9 cellular contexts compared by ENCODE assay signal in genomic region chr9:121283856-121284732, GRCh38. TPM values are rescaled to one million over a fixed set of nuclear protein-coding genes. Genes with fewer than 3 reads are reported as not detected.
DNase-seq lines count a peak whose midpoint lies in the region; ATAC-seq and TF ChIP-seq lines count a peak whose summit lies in the region.
"Had no signal": no experiment of that assay in that cellular context is flagged by ENCODE, and none has a peak within 500 bp of the region (broad histone marks: within the 10 kb centered on the region; RNA-seq: fewer than 3 reads in every experiment).

No MANE protein-coding gene starts in this region.

- no peaks in the 10 kb centered on the region for H3K9me3 Mint-ChIP-seq in HFFc6
- no peaks in the 10 kb centered on the region for H3K9me3 Mint-ChIP-seq in stimulated activated naive B cell treated with anti-CD40 and anti-IgM and Interleukin-4, amounts not matched to agents 10 μg/mL and 1 μg/mL and 100 μg/mL, for 72 hours

- H3K9me3 ChIP-seq in left lung, result no peaks in the 10 kb centered on the region

- peaks cover 96% of the 10 kb centered on the region for H3K4me1 Mint-ChIP-seq in HFFc6 (ENCODE audit: low read depth)
- H3K4me1 Mint-ChIP-seq in stimulated activated naive B cell treated with anti-CD40 and anti-IgM and Interleukin-4, amounts not matched to agents 10 μg/mL and 1 μg/mL and 100 μg/mL, for 72 hours, result peaks cover 58 to 83% of the 10 kb centered on the region in 2 donors

- H3K27me3 Mint-ChIP-seq in HFFc6 (ENCODE audit: insufficient read depth), result peaks cover 6% of the 10 kb centered on the region
- no peaks in the 10 kb centered on the region for H3K27me3 Mint-ChIP-seq in stimulated activated naive B cell treated with anti-CD40 and anti-IgM and Interleukin-4, amounts not matched to agents 10 μg/mL and 1 μg/mL and 100 μg/mL, for 72 hours

- H3K27me3 ChIP-seq in left lung, result no peaks in the 10 kb centered on the region

- H3K36me3 ChIP-seq in left lung, result no peaks in the 10 kb centered on the region

- peaks cover 42% of the 10 kb centered on the region for H3K36me3 Mint-ChIP-seq in HFFc6 (ENCODE audit: low read depth)
- H3K36me3 Mint-ChIP-seq in stimulated activated naive B cell treated with anti-CD40 and anti-IgM and Interleukin-4, amounts not matched to agents 10 μg/mL and 1 μg/mL and 100 μg/mL, for 72 hours, result peaks cover 21 to 45% of the 10 kb centered on the region in 2 donors

- peak overlapping the region; percentile 98 for H3K27ac Mint-ChIP-seq in HFFc6
- H3K27ac Mint-ChIP-seq in stimulated activated naive B cell treated with anti-CD40 and anti-IgM and Interleukin-4, amounts not matched to agents 10 μg/mL and 1 μg/mL and 100 μg/mL, for 72 hours, result peak overlapping the region; percentile 33

- peak overlapping the region; percentile 5 for H3K4me3 Mint-ChIP-seq in HFFc6
- no peak overlapping the region for H3K4me3 Mint-ChIP-seq in stimulated activated naive B cell treated with anti-CD40 and anti-IgM and Interleukin-4, amounts not matched to agents 10 μg/mL and 1 μg/mL and 100 μg/mL, for 72 hours

- H3K4me1 ChIP-seq in left lung, result peaks cover 94 to 100% of the 10 kb centered on the region in 2 donors

- WGBS in adipose tissue, 3 donors, result 59 to 73% (median 60%) methylated on average over 11 of the region's 11 CpGs

- no peak overlapping the region for H3K4me3 ChIP-seq in left lung

- TF ChIP-seq CTCF in HFFc6 (IDR thresholded peaks at IDR 0.05) (no peak), left lung (IDR thresholded peaks at IDR 0.05) (no peak)

- intact Hi-C loops in left lung (cut with DNase I), result no loop called here

- H3K27ac ChIP-seq in adipose tissue (ENCODE audit: low read depth, low read length) (peak overlapping the region; percentile 88), left lung (peak overlapping the region; percentile 86 to 91)

- ATAC-seq in left lung, result no peak
- ATAC-seq in stimulated activated naive B cell treated with anti-CD40 and anti-IgM and Interleukin-4, amounts not matched to agents 10 μg/mL and 1 μg/mL and 100 μg/mL, for 72 hours (replicated peaks), result peak; percentile 54 to 62
- ATAC-seq in HG03039 (IDR thresholded peaks at IDR 0.05; ENCODE audit: unreplicated experiment), result no peak
- ATAC-seq in HG03354 (IDR thresholded peaks at IDR 0.05; ENCODE audit: poor library complexity, severe bottlenecking, unreplicated experiment), result no peak

- DNase-seq in HFFc6 (no peak), left lung (no peak), NCI-H1105 (lab: John Stamatoyannopoulos, UW) (no peak), GM03348 (ENCODE audit: low spot score) (no peak)
- DNase-seq in stimulated activated naive B cell treated with anti-CD40 and anti-IgM and Interleukin-4, amounts not matched to agents 10 μg/mL and 1 μg/mL and 100 μg/mL, for 72 hours, result no peak
- DNase-seq: NCI-H2107 had no signal

RNA-seq across cellular contexts. Expression of gene GSN, which starts 16.1 kb away (rescaled TPM):
- 100 to 1,000 TPM; 288 to 394 (median 318) TPM for total RNA-seq in HFFc6 (2021; fragmentation: NEBNext Ultra II Directional; extraction: Animal tissue kit (Norgen Biotek cat#: 25700))
- 1,000 to 10,000 TPM in 2 of 3 donors, 100 to 1,000 TPM in 1; 183 to 2,232 (median 1,519) TPM for polyA plus RNA-seq in adipose tissue
- total RNA-seq in left lung, result 100 to 1,000 TPM; 395 to 485 TPM

Comparison
In these comparisons a context has a peak if more than half of its experiments do, and no peak if none do; other contexts are left out.
1. ATAC-seq: peak in stimulated activated naive B cell treated with anti-CD40 and anti-IgM and Interleukin-4, amounts not matched to agents 10 μg/mL and 1 μg/mL and 100 μg/mL, for 72 hours (2 of 2); none in left lung (single experiment), HG03039 (single experiment) and HG03354 (single experiment).